ENCODE assay signal across 9 cellular contexts in genomic region chr7:54542920-54543539, GRCh38. TPM values are rescaled to one million over a fixed set of nuclear protein-coding genes. Genes with fewer than 3 reads are reported as not detected.
DNase-seq lines count a peak whose midpoint lies in the region; ATAC-seq and TF ChIP-seq lines count a peak whose summit lies in the region.
"Had no signal": no experiment of that assay in that cellular context is flagged by ENCODE, and none has a peak within 500 bp of the region (broad histone marks: within the 10 kb centered on the region; RNA-seq: fewer than 3 reads in every experiment).

No MANE protein-coding gene starts in this region.

- CTCF ChIA-PET in Calu3 (lab: Charles Lee): interaction anchor here (0.5 kb wide), 1 partner anchor 348 kb away, joined by 3 read pairs; no protein-coding TSS in a partner anchor

- intact Hi-C loops in Calu3 (cut with micrococcal nuclease; ENCODE audit: unreplicated experiment): loop anchor here (5.0 kb wide), 1 partner anchor 214 kb away; the partner anchor contains the start of gene SEC61G

- no peak overlapping the region for H3K27ac ChIP-seq in brain microvascular endothelial cell

- peaks cover 88% of the 10 kb centered on the region for H3K27me3 Mint-ChIP-seq in Calu3 (ENCODE audit: unreplicated experiment)

- H3K36me3 Mint-ChIP-seq in Calu3 (ENCODE audit: insufficient read depth, unreplicated experiment): no peaks in the 10 kb centered on the region

- no peaks in the 10 kb centered on the region for H3K9me3 Mint-ChIP-seq in Calu3 (ENCODE audit: low read depth, unreplicated experiment)

- BruUV-seq in Calu3 (replicated peaks; lab: Mats Ljungman, UMichigan): no TSS peak

- no peak overlapping the region for H3K4me3 Mint-ChIP-seq in Calu3 (ENCODE audit: low read depth, unreplicated experiment)

- H3K27me3 ChIP-seq in brain microvascular endothelial cell (replicated peaks): peaks cover 37% of the 10 kb centered on the region

- in situ Hi-C loops in Caki2 (cut with HindIII; ENCODE audit: low pct_unique_long_range_greater_than_20kb, low sequenced_read_pairs) (no loop called here), brain microvascular endothelial cell (cut with HindIII; ENCODE audit: low pct_ligation_motif_present, low sequenced_read_pairs) (no loop called here)

- no peak for ATAC-seq in GM19035 (IDR thresholded peaks at IDR 0.05; ENCODE audit: unreplicated experiment)
- no peak for ATAC-seq in HG03432 (IDR thresholded peaks at IDR 0.05; ENCODE audit: unreplicated experiment)

- no peak overlapping the region for H3K27ac Mint-ChIP-seq in Calu3 (ENCODE audit: unreplicated experiment)

- H3K4me1 Mint-ChIP-seq in Calu3 (ENCODE audit: low read depth, unreplicated experiment): no peaks in the 10 kb centered on the region

- no peak overlapping the region for H3K4me3 ChIP-seq in brain microvascular endothelial cell (ENCODE audit: low read depth, low read length)

- no peaks in the 10 kb centered on the region for H3K36me3 ChIP-seq in brain microvascular endothelial cell (replicated peaks)

- no peak for TF ChIP-seq CTCF in brain microvascular endothelial cell (IDR thresholded peaks at IDR 0.05; ENCODE audit: low read depth, low read length, missing control alignments)
- TF ChIP-seq CTCF in Calu3 (IDR thresholded peaks at IDR 0.05; ENCODE audit: unreplicated experiment): no peak

- DNase-seq in Caki2 (ENCODE audit: low read depth) (peak; percentile 10), NCI-H128 (lab: John Stamatoyannopoulos, UW; ENCODE audit: unreplicated experiment) (peak; percentile 15), brain microvascular endothelial cell (peak; percentile 8), kidney tubule cell (ENCODE audit: low spot score) (peak; percentile 36), Calu3 (no peak), NCI-H1930 (lab: John Stamatoyannopoulos, UW) (no peak)
- DNase-seq: left ventricle myocardium superior had no signal

RNA-seq across cellular contexts. Expression of gene VSTM2A, which starts 0.9 kb away (rescaled TPM):
- not detected in 2 replicates for total RNA-seq in Caki2 (2014; rRNA removed; shearing (Covaris generic); ENCODE audit: low replicate concordance)
- not detected in 2 replicates for total RNA-seq in Calu3 (2022)
- total RNA-seq: left ventricle myocardium superior had no signal

Comparison
In these comparisons a context has a peak if more than half of its experiments do, and no peak if none do; other contexts are left out.
1. DNase-seq: peak in Caki2 (single experiment), NCI-H128 (single experiment), brain microvascular endothelial cell (single experiment) and kidney tubule cell (single experiment); none in Calu3 (single experiment) and NCI-H1930 (0 of 2).